ENCODE assay signal across 1 cellular context in genomic region chr6:37242042-37242428, GRCh38.
TF ChIP-seq lines count a peak whose summit lies in the region.

No MANE protein-coding gene starts in this region.

TF ChIP-seq in SK-N-SH treated with all-trans-retinoic acid at 6 μM for 48 hours, 23 proteins besides CTCF, POLR2A, EP300 and RAD21 (continued from another document):
- TF ChIP-seq SNAI2 (CRISPR knock-in tag; IDR thresholded peaks at IDR 0.05), result no peak
- TF ChIP-seq PPARA (CRISPR knock-in tag; IDR thresholded peaks at IDR 0.05; ENCODE audit: borderline replicate concordance), result no peak
- no peak for TF ChIP-seq ARNTL (CRISPR knock-in tag; IDR thresholded peaks at IDR 0.05; ENCODE audit: borderline replicate concordance, low read depth)
- no peak for TF ChIP-seq CREB5 (CRISPR knock-in tag; IDR thresholded peaks at IDR 0.05; ENCODE audit: low read depth)
